21 cellular contexts compared by ENCODE assay signal in the genomic region with DNA sequence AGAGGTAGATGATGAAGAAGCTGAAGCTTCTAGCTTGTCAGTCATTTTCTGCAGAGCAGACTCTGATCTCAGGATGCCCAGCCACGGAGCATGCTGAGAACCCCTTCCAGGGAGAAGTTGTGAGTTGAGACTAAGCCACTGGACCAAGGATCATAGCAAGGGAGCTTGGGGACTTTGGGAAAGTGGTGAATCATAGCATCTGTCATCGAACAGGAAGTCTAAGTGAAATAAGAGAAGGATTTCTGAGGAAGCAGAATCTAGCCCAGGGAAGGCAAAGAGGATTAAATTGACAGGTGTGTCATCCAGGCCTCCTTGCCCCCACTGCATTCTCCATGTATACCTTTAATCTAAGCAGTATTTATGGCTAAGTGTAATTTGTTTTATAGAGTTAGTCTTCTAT.
DNase-seq lines count a peak whose midpoint lies in the region; ATAC-seq and TF ChIP-seq lines count a peak whose summit lies in the region.
"Had no signal": no experiment of that assay in that cellular context is flagged by ENCODE, and none has a peak within 500 bp of the region (broad histone marks: within the 10 kb centered on the region; RNA-seq: fewer than 3 reads in every experiment).

No MANE protein-coding gene starts in this region.

- POLR2A ChIA-PET in PC-3 (lab: Charles Lee; ENCODE audit: unreplicated experiment) (no interaction called here), PC-9 (lab: Charles Lee; ENCODE audit: unreplicated experiment) (no interaction called here)

- H3K4me2 ChIP-seq in PC-3 (ENCODE audit: low read length) (no peak overlapping the region), PC-9 (no peak overlapping the region)

- CTCF ChIA-PET in PC-3 (lab: Charles Lee) (no interaction called here), PC-9 (lab: Charles Lee) (no interaction called here)

- TF ChIP-seq CTCF in PC-3 (conservative IDR thresholded peaks at IDR 0.05; ENCODE audit: low read depth, low read length) (no peak), mucosa of descending colon (IDR thresholded peaks at IDR 0.05) (no peak), PC-9 (conservative IDR thresholded peaks at IDR 0.05) (no peak)

- H3K4me1 ChIP-seq in PC-3 (ENCODE audit: insufficient read depth, low read length) (no peaks in the 10 kb centered on the region), mucosa of descending colon (ENCODE audit: low read depth) (no peaks in the 10 kb centered on the region), PC-9 (replicated peaks; ENCODE audit: insufficient read depth) (no peaks in the 10 kb centered on the region)

- no peak overlapping the region for H3K9ac ChIP-seq in PC-3 (ENCODE audit: low read length)

- H3K27ac ChIP-seq in PC-3 (ENCODE audit: low read length) (no peak overlapping the region), PC-9 (no peak overlapping the region)
- H3K27ac ChIP-seq: RWPE1 had no signal

- H3K79me2 ChIP-seq in PC-3 (ENCODE audit: low read length): no peaks in the 10 kb centered on the region
- no peaks in the 10 kb centered on the region for H3K79me2 ChIP-seq in PC-9 (ENCODE audit: low read depth)

- H3K4me3 ChIP-seq in PC-3 (ENCODE audit: low read length) (no peak overlapping the region), mucosa of descending colon (no peak overlapping the region), PC-9 (no peak overlapping the region)

- H2AFZ ChIP-seq in PC-3 (ENCODE audit: low read length) (no peak overlapping the region), PC-9 (no peak overlapping the region)

- H4K20me1 ChIP-seq in PC-3 (ENCODE audit: low read length): no peaks in the 10 kb centered on the region
- no peaks in the 10 kb centered on the region for H4K20me1 ChIP-seq in PC-9 (ENCODE audit: insufficient read depth)

- intact Hi-C loops in PC-3 (cut with micrococcal nuclease) (no loop called here), mucosa of descending colon (cut with DNase I, micrococcal nuclease) (no loop called here), PC-9 (cut with micrococcal nuclease; ENCODE audit: unreplicated experiment) (no loop called here)

- no peaks in the 10 kb centered on the region for H3F3A ChIP-seq in PC-3 (ENCODE audit: low read length, unreplicated experiment)
- no peaks in the 10 kb centered on the region for H3F3A ChIP-seq in PC-9 (ENCODE audit: insufficient read depth, low read depth)

- H3K27me3 ChIP-seq in PC-3 (ENCODE audit: low read length) (no peaks in the 10 kb centered on the region), PC-9 (ENCODE audit: insufficient read depth, low read depth) (no peaks in the 10 kb centered on the region)

- H3K9me2 ChIP-seq in PC-3 (replicated peaks; ENCODE audit: low read length): no peaks in the 10 kb centered on the region
- H3K9me2 ChIP-seq in PC-9 (ENCODE audit: insufficient read depth): no peaks in the 10 kb centered on the region

- ATAC-seq in PC-3 (no peak), mucosa of descending colon (no peak), GM18861 (IDR thresholded peaks at IDR 0.05; ENCODE audit: unreplicated experiment) (no peak)

- H3K9me3 ChIP-seq in PC-3 (ENCODE audit: low read length) (no peaks in the 10 kb centered on the region), mucosa of descending colon (no peaks in the 10 kb centered on the region), PC-9 (ENCODE audit: insufficient read depth, low read depth) (no peaks in the 10 kb centered on the region; the same call in 1 of the 2 replicates)

- H3K36me3 ChIP-seq in PC-3 (ENCODE audit: low read depth, low read length): no peaks in the 10 kb centered on the region
- H3K36me3 ChIP-seq in mucosa of descending colon (ENCODE audit: low read depth): no peaks in the 10 kb centered on the region
- no peaks in the 10 kb centered on the region for H3K36me3 ChIP-seq in PC-9 (ENCODE audit: low read depth)

- DNase-seq in HT1080 (ENCODE audit: low read depth) (peak; percentile 60), PC-3 (peak; percentile 31), kidney tubule cell (ENCODE audit: low spot score) (peak; percentile 35), stromal cell of bone marrow (ENCODE audit: low read depth) (peak; percentile 18), mucosa of descending colon (no peak), PC-9 (no peak)
- DNase-seq: ACHN, C1 segment of cervical spinal cord, DND-41, GDM1, H9, Kasumi-1, NCI-H1092 treated with DMSO at 0.1 percent for 48 hours, NCI-H146, NCI-H2029 treated with DMSO at 0.1 percent for 48 hours, NCI-H446 treated with DMSO at 0.1 percent for 48 hours, NCI-H748 treated with DMSO at 0.1 percent for 48 hours, OCI-M1, SIG-M5 had no signal

- BruUV-seq in PC-3 (replicated peaks; lab: Mats Ljungman, UMichigan) (no TSS peak), PC-9 (replicated peaks; lab: Mats Ljungman, UMichigan) (no TSS peak)

Comparison
In these comparisons a context has a peak if more than half of its experiments do, and no peak if none do; other contexts are left out.
1. DNase-seq: peak in HT1080 (single experiment), PC-3 (single experiment), kidney tubule cell (single experiment) and stromal cell of bone marrow (single experiment); none in mucosa of descending colon (0 of 3) and PC-9 (0 of 2).